ENCODE assay signal across 1 cellular context in genomic region chr21:42644223-42645208, GRCh38.
TF ChIP-seq lines count a peak whose summit lies in the region.

No MANE protein-coding gene starts in this region.

TF ChIP-seq in WTC11, 78 proteins besides CTCF, POLR2A, EP300 and RAD21 (continued from another document):
- TF ChIP-seq, protein P1, sequence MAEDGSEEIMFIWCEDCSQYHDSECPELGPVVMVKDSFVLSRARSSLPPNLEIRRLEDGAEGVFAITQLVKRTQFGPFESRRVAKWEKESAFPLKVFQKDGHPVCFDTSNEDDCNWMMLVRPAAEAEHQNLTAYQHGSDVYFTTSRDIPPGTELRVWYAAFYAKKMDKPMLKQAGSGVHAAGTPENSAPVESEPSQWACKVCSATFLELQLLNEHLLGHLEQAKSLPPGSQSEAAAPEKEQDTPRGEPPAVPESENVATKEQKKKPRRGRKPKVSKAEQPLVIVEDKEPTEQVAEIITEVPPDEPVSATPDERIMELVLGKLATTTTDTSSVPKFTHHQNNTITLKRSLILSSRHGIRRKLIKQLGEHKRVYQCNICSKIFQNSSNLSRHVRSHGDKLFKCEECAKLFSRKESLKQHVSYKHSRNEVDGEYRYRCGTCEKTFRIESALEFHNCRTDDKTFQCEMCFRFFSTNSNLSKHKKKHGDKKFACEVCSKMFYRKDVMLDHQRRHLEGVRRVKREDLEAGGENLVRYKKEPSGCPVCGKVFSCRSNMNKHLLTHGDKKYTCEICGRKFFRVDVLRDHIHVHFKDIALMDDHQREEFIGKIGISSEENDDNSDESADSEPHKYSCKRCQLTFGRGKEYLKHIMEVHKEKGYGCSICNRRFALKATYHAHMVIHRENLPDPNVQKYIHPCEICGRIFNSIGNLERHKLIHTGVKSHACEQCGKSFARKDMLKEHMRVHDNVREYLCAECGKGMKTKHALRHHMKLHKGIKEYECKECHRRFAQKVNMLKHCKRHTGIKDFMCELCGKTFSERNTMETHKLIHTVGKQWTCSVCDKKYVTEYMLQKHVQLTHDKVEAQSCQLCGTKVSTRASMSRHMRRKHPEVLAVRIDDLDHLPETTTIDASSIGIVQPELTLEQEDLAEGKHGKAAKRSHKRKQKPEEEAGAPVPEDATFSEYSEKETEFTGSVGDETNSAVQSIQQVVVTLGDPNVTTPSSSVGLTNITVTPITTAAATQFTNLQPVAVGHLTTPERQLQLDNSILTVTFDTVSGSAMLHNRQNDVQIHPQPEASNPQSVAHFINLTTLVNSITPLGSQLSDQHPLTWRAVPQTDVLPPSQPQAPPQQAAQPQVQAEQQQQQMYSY (CRISPR knock-in tag; IDR thresholded peaks at IDR 0.05): no peak
- TF ChIP-seq ZNF671 (CRISPR knock-in tag; IDR thresholded peaks at IDR 0.05): no peak
- no peak for TF ChIP-seq GTF2I (CRISPR knock-in tag; conservative IDR thresholded peaks at IDR 0.05)
- TF ChIP-seq NR1H2 (CRISPR knock-in tag; IDR thresholded peaks at IDR 0.05): no peak
- TF ChIP-seq PRRX2 (CRISPR knock-in tag; IDR thresholded peaks at IDR 0.05): no peak
- no peak for TF ChIP-seq TCF7 (CRISPR knock-in tag; IDR thresholded peaks at IDR 0.05; ENCODE audit: low read depth)
